In the genomic region with DNA sequence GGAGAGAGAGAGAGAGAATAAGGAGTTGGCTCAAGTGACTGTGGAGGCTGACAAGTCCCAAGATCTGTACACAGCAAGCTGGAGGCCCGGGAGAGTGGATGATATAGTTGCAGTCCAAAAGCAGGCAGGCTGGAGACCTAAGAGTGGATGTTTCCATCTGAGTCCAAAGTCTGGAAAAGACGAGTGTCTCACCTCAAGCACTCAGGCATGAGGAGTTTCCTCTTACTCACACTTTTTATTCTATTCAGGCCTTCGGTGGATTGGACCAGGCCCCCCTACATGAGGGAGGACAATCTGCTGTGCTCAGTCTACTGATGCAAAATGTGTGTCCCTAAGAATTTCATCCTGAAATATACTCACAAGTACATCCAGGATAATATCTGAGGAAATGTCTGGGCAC, we compare ENCODE assay signal across 20 cellular contexts.
DNase-seq lines count a peak whose midpoint lies in the region; ATAC-seq and TF ChIP-seq lines count a peak whose summit lies in the region.
"Had no signal": no experiment of that assay in that cellular context is flagged by ENCODE, and none has a peak within 500 bp of the region (broad histone marks: within the 10 kb centered on the region; RNA-seq: fewer than 3 reads in every experiment).

No MANE protein-coding gene starts in this region.

- no peak overlapping the region for H3K4me3 ChIP-seq in DND-41 (ENCODE audit: low read depth in 1 of 2, low read length in 2 of 2)
- no peak overlapping the region for H3K4me3 ChIP-seq in epithelial cell of proximal tubule (ENCODE audit: low read depth, low read length)
- H3K4me3 ChIP-seq: GM23338 had no signal

- H3K27me3 ChIP-seq in DND-41 (ENCODE audit: insufficient read depth, low read length, poor library complexity) = no peaks in the 10 kb centered on the region
- H3K27me3 ChIP-seq: BE2C had no signal

- no peak overlapping the region for H3K9ac ChIP-seq in DND-41 (ENCODE audit: low read depth, low read length)

- peak overlapping the region; percentile 28; the same call in 1 of the 2 replicates for H3K27ac ChIP-seq in DND-41 (ENCODE audit: low read length)
- H3K27ac ChIP-seq: C4-2B had no signal

- no peak for DNase-seq in activated naive CD8-positive, alpha-beta T cell treated with anti-CD3 and anti-CD28 coated beads, Interleukin-2, amount 50 U/mL, for 24 hours
- no peak for DNase-seq in activated naive CD8-positive, alpha-beta T cell treated with anti-CD3 and anti-CD28 coated beads for 36 hours
- DNase-seq in DND-41 (no peak), epithelial cell of proximal tubule (ENCODE audit: low read depth) (peak; percentile 52), NCI-H226 (no peak), NCI-H2029 (lab: John Stamatoyannopoulos, UW) (no peak)
- no peak for DNase-seq in effector CD4-positive, alpha-beta T cell
- DNase-seq: 8988T; BE2C; Caco-2; CD4-positive, alpha-beta T cell; DMS153; DMS79; GF-D8; H7; HFFc6; IMR-90 had no signal

- H4K20me1 ChIP-seq in DND-41 (ENCODE audit: insufficient read depth, low read length) = no peaks in the 10 kb centered on the region

- H3K9me3 ChIP-seq in DND-41 (ENCODE audit: insufficient read depth, low read length, severe bottlenecking) = no peaks in the 10 kb centered on the region
- H3K9me3 ChIP-seq: BE2C, Caco-2 had no signal

- peaks cover 43% of the 10 kb centered on the region for H3K4me1 ChIP-seq in DND-41 (ENCODE audit: insufficient read depth, low read length)
- H3K4me1 ChIP-seq: BE2C, Caco-2 had no signal

- H2AFZ ChIP-seq in DND-41 (ENCODE audit: low read depth, low read length) = no peak overlapping the region

- H3K36me3 Mint-ChIP-seq in activated naive CD8-positive, alpha-beta T cell treated with anti-CD3 and anti-CD28 coated beads, Interleukin-2, amount 50 U/mL, for 24 hours (ENCODE audit: low read depth) = no peaks in the 10 kb centered on the region
- H3K36me3 Mint-ChIP-seq in activated naive CD8-positive, alpha-beta T cell treated with anti-CD3 and anti-CD28 coated beads for 36 hours = no peaks in the 10 kb centered on the region

- H3K4me1 Mint-ChIP-seq in activated naive CD8-positive, alpha-beta T cell treated with anti-CD3 and anti-CD28 coated beads, Interleukin-2, amount 50 U/mL, for 24 hours = peaks cover 7% of the 10 kb centered on the region
- H3K4me1 Mint-ChIP-seq in activated naive CD8-positive, alpha-beta T cell treated with anti-CD3 and anti-CD28 coated beads for 36 hours = peaks cover 4% of the 10 kb centered on the region

- ATAC-seq in activated naive CD8-positive, alpha-beta T cell treated with anti-CD3 and anti-CD28 coated beads, Interleukin-2, amount 50 U/mL, for 24 hours = peak; percentile 38
- no peak for ATAC-seq in DND-41 (ENCODE audit: insufficient read depth, low read depth)
- ATAC-seq: GM23338, HCT116 had no signal

- no peak for TF ChIP-seq CTCF in DND-41 (IDR thresholded peaks at IDR 0.05; ENCODE audit: borderline replicate concordance, extremely low read depth, low read length, poor library complexity, severe bottlenecking)
- no peak for TF ChIP-seq CTCF in epithelial cell of proximal tubule (conservative IDR thresholded peaks at IDR 0.05; ENCODE audit: low read depth, low read length)

- H3K27ac Mint-ChIP-seq in activated naive CD8-positive, alpha-beta T cell treated with anti-CD3 and anti-CD28 coated beads, Interleukin-2, amount 50 U/mL, for 24 hours = no peak overlapping the region
- H3K27ac Mint-ChIP-seq in activated naive CD8-positive, alpha-beta T cell treated with anti-CD3 and anti-CD28 coated beads for 36 hours = no peak overlapping the region
- H3K27ac Mint-ChIP-seq: CD4-positive, alpha-beta T cell; GM23338; HFFc6 had no signal

- H3K9me3 Mint-ChIP-seq in activated naive CD8-positive, alpha-beta T cell treated with anti-CD3 and anti-CD28 coated beads, Interleukin-2, amount 50 U/mL, for 24 hours = no peaks in the 10 kb centered on the region
- no peaks in the 10 kb centered on the region for H3K9me3 Mint-ChIP-seq in activated naive CD8-positive, alpha-beta T cell treated with anti-CD3 and anti-CD28 coated beads for 36 hours
- H3K9me3 Mint-ChIP-seq: CD4-positive, alpha-beta T cell; GM23338 had no signal

- H3K79me2 ChIP-seq in DND-41 (ENCODE audit: insufficient read depth, low read length) = no peaks in the 10 kb centered on the region

- H3K36me3 ChIP-seq in DND-41 (ENCODE audit: insufficient read depth, low read length) = no peaks in the 10 kb centered on the region
- H3K36me3 ChIP-seq: BE2C had no signal

- H3K4me3 Mint-ChIP-seq in activated naive CD8-positive, alpha-beta T cell treated with anti-CD3 and anti-CD28 coated beads, Interleukin-2, amount 50 U/mL, for 24 hours = no peak overlapping the region
- no peak overlapping the region for H3K4me3 Mint-ChIP-seq in activated naive CD8-positive, alpha-beta T cell treated with anti-CD3 and anti-CD28 coated beads for 36 hours
- H3K4me3 Mint-ChIP-seq: CD4-positive, alpha-beta T cell; GM23338; HFFc6 had no signal

- peaks cover 2% of the 10 kb centered on the region for H3K27me3 Mint-ChIP-seq in activated naive CD8-positive, alpha-beta T cell treated with anti-CD3 and anti-CD28 coated beads, Interleukin-2, amount 50 U/mL, for 24 hours
- peaks cover 7% of the 10 kb centered on the region for H3K27me3 Mint-ChIP-seq in activated naive CD8-positive, alpha-beta T cell treated with anti-CD3 and anti-CD28 coated beads for 36 hours
- H3K27me3 Mint-ChIP-seq: CD4-positive, alpha-beta T cell had no signal

- H3K4me2 ChIP-seq in DND-41 (ENCODE audit: insufficient read depth, low read length) = no peak overlapping the region
- H3K4me2 ChIP-seq: GM23338 had no signal
